20 cellular contexts compared by ENCODE assay signal in genomic region chr12:130981947-130982346, GRCh38. TPM values are rescaled to one million over a fixed set of nuclear protein-coding genes. Genes with fewer than 3 reads are reported as not detected.
"Had no signal": no experiment of that assay in that cellular context is flagged by ENCODE, and none has a peak within 500 bp of the region (broad histone marks: within the 10 kb centered on the region; RNA-seq: fewer than 3 reads in every experiment).

No MANE protein-coding gene starts in this region.

- H3K4me2 ChIP-seq: neural progenitor cell had no signal

- ATAC-seq: activated CD4-positive, CD25-positive, alpha-beta regulatory T cell treated with anti-CD3 and anti-CD28 coated beads, Interleukin-2, amount 50 U/mL, for 24 hours; activated CD8-positive, alpha-beta T cell treated with anti-CD3 and anti-CD28 coated beads for 36 hours; gastrocnemius medialis; left colon; naive thymus-derived CD4-positive, alpha-beta T cell; T-helper 17 cell had no signal

- H3K4me3 ChIP-seq: adrenal gland, ascending aorta, colonic mucosa, esophagus squamous epithelium, gastrocnemius medialis, lower lobe of right lung, neural progenitor cell had no signal

- DNase-seq: activated CD4-positive, alpha-beta T cell treated with anti-CD3 and anti-CD28 coated beads, Interleukin-2, amount 10 ng/mL, durations not matched to agents 7 days and 5 days; activated CD8-positive, alpha-beta T cell treated with anti-CD3 and anti-CD28 coated beads for 36 hours; activated naive CD4-positive, alpha-beta T cell; activated T-cell treated with anti-CD3 and anti-CD28 coated beads, Interleukin-2, amount 50 U/mL, for 24 hours; colonic mucosa; esophagus squamous epithelium; gastrocnemius medialis; lower lobe of right lung; naive thymus-derived CD4-positive, alpha-beta T cell; retina; spleen; stimulated activated CD4-positive, alpha-beta T cell treated with anti-CD3 and anti-CD28 coated beads, Interleukin-4, amount 100 ng/mL, for 24 hours; stimulated activated naive CD4-positive, alpha-beta T cell treated with Interleukin-2 at 50 U/mL for 16 hours; SW 1271; T-helper 17 cell had no signal

- H3K9ac ChIP-seq: neural progenitor cell had no signal

- H2AFZ ChIP-seq: neural progenitor cell had no signal

- H3K36me3 ChIP-seq: adrenal gland, ascending aorta, colonic mucosa, esophagus squamous epithelium, gastrocnemius medialis, neural progenitor cell, spleen had no signal

- H3K27me3 ChIP-seq: adrenal gland, ascending aorta, colonic mucosa, gastrocnemius medialis, neural progenitor cell had no signal

- H3K9me3 ChIP-seq: adrenal gland, ascending aorta, colonic mucosa, esophagus squamous epithelium, gastrocnemius medialis, lower lobe of right lung, spleen had no signal

- H3K27ac ChIP-seq: adrenal gland, ascending aorta, colonic mucosa, esophagus squamous epithelium, gastrocnemius medialis, lower lobe of right lung, neural progenitor cell, spleen had no signal

- H3K4me1 ChIP-seq: adrenal gland, ascending aorta, colonic mucosa, gastrocnemius medialis, neural progenitor cell had no signal

RNA-seq across cellular contexts. Expression of gene ADGRD1, which starts 28.2 kb away (rescaled TPM):
- polyA plus RNA-seq: naive thymus-derived CD4-positive, alpha-beta T cell had no signal
